In the genomic region with DNA sequence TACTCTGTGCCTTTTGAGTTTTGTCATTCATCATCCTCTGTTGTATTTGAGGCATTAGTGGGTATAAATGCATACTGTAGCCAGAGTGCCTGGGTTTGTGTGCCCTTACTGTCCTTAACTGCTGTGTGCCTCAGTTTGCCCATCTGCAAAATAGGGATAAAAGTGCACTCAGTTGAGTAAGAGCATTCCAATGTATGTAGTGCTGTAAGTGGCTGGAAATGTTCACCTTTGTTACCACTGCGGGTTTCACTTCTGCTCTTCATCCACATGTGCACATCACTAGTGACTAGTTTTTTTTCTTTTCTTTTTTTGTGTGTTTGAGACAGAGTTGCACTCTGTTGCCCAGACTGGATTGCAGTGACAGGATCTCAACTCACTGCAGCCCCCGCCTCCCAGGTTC, we compare ENCODE assay signal across 16 cellular contexts. TPM values are rescaled to one million over a fixed set of nuclear protein-coding genes. Genes with fewer than 3 reads are reported as not detected.
DNase-seq lines count a peak whose midpoint lies in the region; ATAC-seq and TF ChIP-seq lines count a peak whose summit lies in the region.
"Had no signal": no experiment of that assay in that cellular context is flagged by ENCODE, and none has a peak within 500 bp of the region (broad histone marks: within the 10 kb centered on the region; RNA-seq: fewer than 3 reads in every experiment).

No MANE protein-coding gene starts in this region.

- H3K27me3 ChIP-seq in SU-DHL-6 (ENCODE audit: low read length) (no peaks in the 10 kb centered on the region), upper lobe of left lung (no peaks in the 10 kb centered on the region)
- H3K27me3 ChIP-seq: hepatocyte, left lung had no signal

- no peak overlapping the region for H2AFZ ChIP-seq in SU-DHL-6 (ENCODE audit: low read depth, low read length, severe bottlenecking)
- H2AFZ ChIP-seq: hepatocyte had no signal

- peaks cover 18% of the 10 kb centered on the region for H3F3A ChIP-seq in SU-DHL-6 (ENCODE audit: insufficient read depth)

- 0 out of 2 replicates have a peak, but pooled peaks cover 5% of the 10 kb centered on the region for H3K36me3 ChIP-seq in SU-DHL-6 (ENCODE audit: low read length)
- H3K36me3 ChIP-seq in upper lobe of left lung, result peaks cover 0 to 91% (median 39%) of the 10 kb centered on the region in 4 donors

- H3K9me3 ChIP-seq in SU-DHL-6 (ENCODE audit: insufficient read depth, low read length) (no peaks in the 10 kb centered on the region), upper lobe of left lung (no peaks in the 10 kb centered on the region)
- H3K9me3 ChIP-seq: left lung had no signal

- H3K9ac ChIP-seq in SU-DHL-6 (ENCODE audit: low read length), result peak overlapping the region; percentile 14; the same call in 1 of the 2 replicates
- H3K9ac ChIP-seq: KMS-11 had no signal

- H3K9me2 ChIP-seq in SU-DHL-6 (replicated peaks; ENCODE audit: insufficient read depth, low read length), result no peaks in the 10 kb centered on the region

- no peak overlapping the region for H3K4me3 ChIP-seq in SU-DHL-6 (ENCODE audit: insufficient read depth, low read length, poor library complexity, severe bottlenecking)
- no peak overlapping the region for H3K4me3 ChIP-seq in upper lobe of left lung
- H3K4me3 ChIP-seq: hepatocyte, left lung had no signal

- peak overlapping the region; percentile 42 for H3K4me2 ChIP-seq in SU-DHL-6 (ENCODE audit: low read depth, low read length, poor library complexity, severe bottlenecking)
- H3K4me2 ChIP-seq: hepatocyte, KMS-11 had no signal

- peaks cover 0 to 12% (median 5%) of the 10 kb centered on the region in 4 donors for H3K4me1 ChIP-seq in upper lobe of left lung
- H3K4me1 ChIP-seq: left lung had no signal

- H3K79me2 ChIP-seq in SU-DHL-6 (ENCODE audit: insufficient read depth, low read length), result no peaks in the 10 kb centered on the region

- H3K27ac ChIP-seq in SU-DHL-6 (ENCODE audit: low read depth, low read length) (peak overlapping the region; percentile 73), upper lobe of left lung (no peak overlapping the region)
- H3K27ac ChIP-seq: hepatocyte, KMS-11, left lung had no signal

- no peak for TF ChIP-seq POLR2A in upper lobe of left lung (IDR thresholded peaks at IDR 0.05)

- TF ChIP-seq CTCF in SU-DHL-6 (IDR thresholded peaks at IDR 0.05; ENCODE audit: insufficient read depth, low read length, poor library complexity, severe bottlenecking), result no peak
- no peak for TF ChIP-seq CTCF in upper lobe of left lung (IDR thresholded peaks at IDR 0.05)

- ATAC-seq in GM18858 (IDR thresholded peaks at IDR 0.05; ENCODE audit: unreplicated experiment), result peak; percentile 85
- ATAC-seq in GM21447 (IDR thresholded peaks at IDR 0.05; ENCODE audit: unreplicated experiment), result peak; percentile 89
- ATAC-seq in HG03045 (IDR thresholded peaks at IDR 0.05; ENCODE audit: unreplicated experiment), result peak; percentile 79
- ATAC-seq in upper lobe of left lung (ENCODE audit: low FRiP score in 2 of 2), result no peak
- ATAC-seq: left lung; natural killer cell treated with Interleukin-12 subunit alpha and Interleukin-12 subunit beta and Interleukin-15 and Interleukin-18, amount 100 ng/mL, for 72 hours; sciatic nerve had no signal

- 97 to 100% methylated on average over 2 of the region's 2 CpGs for WGBS in upper lobe of left lung, 2 donors

- TF ChIP-seq EP300 in upper lobe of left lung (IDR thresholded peaks at IDR 0.05), result no peak

- no peaks in the 10 kb centered on the region; the same call in 1 of the 2 replicates for H4K20me1 ChIP-seq in SU-DHL-6 (ENCODE audit: low read depth, low read length)

- no peak for DNase-seq in upper lobe of left lung
- no peak for DNase-seq in GDM1 (lab: John Stamatoyannopoulos, UW)
- no peak for DNase-seq in activated gamma-delta T cell (lab: John Stamatoyannopoulos, UW)
- no peak for DNase-seq in cerebellar nuclear complex (lab: John Stamatoyannopoulos, UW)
- DNase-seq: activated naive CD8-positive, alpha-beta T cell treated with anti-CD3 and anti-CD28 coated beads for 36 hours; CD4-positive, CD25-positive, alpha-beta regulatory T cell; left lung; NCI-H2081 had no signal

RNA-seq across cellular contexts. Expression of a gene that starts 39.9 kb away (rescaled TPM):
- total RNA-seq in upper lobe of left lung, result 100 to 1,000 TPM in 2 of 6 donors, 10 to 100 TPM in 4; 63.9 to 167 (median 87.4) TPM

RNA-seq across cellular contexts. Expression of a gene that starts 51.8 kb away (rescaled TPM):
- total RNA-seq in upper lobe of left lung, result 10 to 100 TPM; 22.0 to 86.9 (median 72.8) TPM

Comparison
In these comparisons a context has a peak if more than half of its experiments do, and no peak if none do; other contexts are left out.
1. ATAC-seq: peak in GM18858 (single experiment), GM21447 (single experiment) and HG03045 (single experiment); none in upper lobe of left lung (0 of 2).